In the genomic region with DNA sequence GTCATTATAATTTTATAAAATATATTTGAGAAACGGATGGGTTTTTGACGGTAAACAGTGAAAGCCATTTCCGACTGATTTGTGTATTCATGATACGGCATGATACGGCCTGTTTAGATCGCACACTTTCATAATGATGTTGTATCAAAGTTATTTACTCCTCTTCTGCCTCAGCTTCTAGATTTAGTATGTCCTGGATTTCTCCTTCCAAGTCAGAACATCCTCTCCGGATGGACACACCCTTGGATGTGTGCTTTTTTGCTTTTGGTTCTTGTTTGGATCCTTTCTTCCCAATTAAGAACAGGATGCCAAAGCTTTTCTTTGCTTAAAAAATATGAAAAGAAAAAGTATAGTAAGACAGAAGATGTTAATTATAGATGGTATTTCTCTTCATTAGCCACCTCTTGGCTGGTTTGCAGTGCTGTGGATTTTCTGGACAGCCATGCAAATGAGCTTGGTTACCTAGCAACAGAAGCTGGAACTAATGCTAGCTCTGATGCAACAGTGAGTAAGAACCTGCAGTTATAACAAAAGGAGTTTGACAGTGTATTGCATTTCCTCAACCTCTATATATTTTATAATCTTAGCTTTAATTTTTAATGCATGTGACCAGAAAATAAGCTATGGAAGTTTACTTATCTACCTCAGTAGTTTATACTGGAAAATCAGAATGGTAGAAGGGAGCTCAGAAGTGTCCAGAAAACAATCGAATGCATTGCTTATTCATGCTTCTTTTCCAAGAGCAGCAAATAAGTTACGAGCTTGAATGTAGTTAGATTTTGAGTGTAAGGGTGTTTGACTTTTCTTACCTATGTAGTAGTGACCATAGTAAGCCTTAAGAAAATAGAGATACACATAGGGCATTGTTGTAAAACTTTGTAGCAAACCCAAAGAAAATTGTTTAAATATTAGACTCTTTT, we compare ENCODE assay signal across 8 cellular contexts. TPM values are rescaled to one million over a fixed set of nuclear protein-coding genes. Genes with fewer than 3 reads are reported as not detected.
DNase-seq lines count a peak whose midpoint lies in the region; ATAC-seq and TF ChIP-seq lines count a peak whose summit lies in the region.

No MANE protein-coding gene starts in this region.

- peaks cover 0 to 14% of the 10 kb centered on the region in 2 donors for H3K9me3 ChIP-seq in ascending aorta

- no peak for ATAC-seq in GM19328 (IDR thresholded peaks at IDR 0.05; ENCODE audit: unreplicated experiment)

- peak; percentile 8 for DNase-seq in activated CD4-positive, alpha-beta T cell treated with anti-CD3 and anti-CD28 coated beads for 48 hours
- DNase-seq in activated CD4-positive, alpha-beta T cell treated with anti-CD3 and anti-CD28 coated beads for 1 hour = no peak
- DNase-seq in HS-5 (ENCODE audit: low read depth) (peak; percentile 16), kidney tubule cell (ENCODE audit: low spot score) (peak; percentile 76), NCI-H524 treated with DMSO at 0.1 percent for 48 hours (lab: John Stamatoyannopoulos, UW) (no peak), ascending aorta (ENCODE audit: low spot score in 2 of 2) (no peak)

- intact Hi-C loops in ascending aorta (cut with DNase I) = no loop called here

- no peak for TF ChIP-seq CTCF in ascending aorta (IDR thresholded peaks at IDR 0.05)

- peaks cover 6 to 18% of the 10 kb centered on the region in 2 donors for H3K36me3 ChIP-seq in ascending aorta

- H3K4me3 ChIP-seq in ascending aorta = no peak overlapping the region

- no peaks in the 10 kb centered on the region for H3K27me3 ChIP-seq in ascending aorta

- H3K4me1 ChIP-seq in ascending aorta = no peaks in the 10 kb centered on the region

- H3K27ac ChIP-seq in angular gyrus (ENCODE audit: low read depth, low read length) (peak overlapping the region; percentile 68), ascending aorta (no peak overlapping the region)

RNA-seq across cellular contexts. Expression of gene RMND5A, which starts 27.9 kb away (rescaled TPM):
- 17.7 TPM for total RNA-seq in ascending aorta

RNA-seq across cellular contexts. Expression of gene CD8A, which starts 42.7 kb away (rescaled TPM):
- total RNA-seq in ascending aorta = 17.7 TPM

Comparison
In these comparisons a context has a peak if more than half of its experiments do, and no peak if none do; other contexts are left out.
1. DNase-seq: peak in activated CD4-positive, alpha-beta T cell treated with anti-CD3 and anti-CD28 coated beads for 48 hours (single experiment), HS-5 (single experiment) and kidney tubule cell (single experiment); none in activated CD4-positive, alpha-beta T cell treated with anti-CD3 and anti-CD28 coated beads for 1 hour (single experiment), NCI-H524 treated with DMSO at 0.1 percent for 48 hours (single experiment) and ascending aorta (0 of 2).